19 cellular contexts compared by ENCODE assay signal in the genomic region with DNA sequence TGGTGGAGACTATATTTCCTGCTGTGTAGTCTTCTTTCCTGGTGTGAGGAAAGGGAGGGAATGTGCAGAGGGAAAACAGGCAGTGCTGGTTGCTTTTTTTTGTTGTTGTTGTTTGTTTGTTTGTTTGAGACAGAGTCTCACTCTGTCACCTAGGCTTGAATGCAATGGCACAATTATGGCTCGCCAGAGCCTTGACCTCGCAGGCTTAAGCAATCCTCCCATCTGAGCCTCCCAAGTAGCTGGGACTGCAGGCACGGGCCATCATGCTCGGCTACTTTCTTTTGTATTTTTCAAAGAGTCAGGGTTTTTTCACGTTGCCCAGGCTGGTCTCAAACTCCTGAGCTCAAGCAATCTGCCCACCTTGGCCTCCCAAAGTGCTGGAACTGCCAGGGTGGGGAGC.
"Had no signal": no experiment of that assay in that cellular context is flagged by ENCODE, and none has a peak within 500 bp of the region (broad histone marks: within the 10 kb centered on the region; RNA-seq: fewer than 3 reads in every experiment).

No MANE protein-coding gene starts in this region.

- H3K27me3 Mint-ChIP-seq: progenitor cell of endocrine pancreas had no signal

- H3K9me3 ChIP-seq: left ventricle myocardium inferior, mucosa of descending colon, neutrophil, right atrium auricular region, right lobe of liver, stomach, testis, thyroid gland, transverse colon, upper lobe of right lung had no signal

- H3K4me1 ChIP-seq: parathyroid adenoma, testis had no signal

- H3K27me3 ChIP-seq: heart left ventricle, neutrophil, right atrium auricular region, right lobe of liver, stomach, testis, thyroid gland, transverse colon, upper lobe of right lung had no signal

- H3K36me3 ChIP-seq: heart left ventricle, neutrophil, right atrium auricular region, right lobe of liver, thyroid gland, transverse colon, upper lobe of right lung had no signal

- H3K27ac Mint-ChIP-seq: immature natural killer cell; nephron; stimulated activated naive B cell treated with anti-CD40 and anti-IgM and Interleukin-4, amounts not matched to agents 10 μg/mL and 1 μg/mL and 100 μg/mL, for 72 hours had no signal

- H3K9ac ChIP-seq: parathyroid adenoma had no signal

- H3K9me3 Mint-ChIP-seq: immature natural killer cell; naive thymus-derived CD8-positive, alpha-beta T cell had no signal

- H3K4me3 Mint-ChIP-seq: immature natural killer cell; nephron; neural crest cell; stimulated activated naive B cell treated with anti-CD40 and anti-IgM and Interleukin-4, amounts not matched to agents 10 μg/mL and 1 μg/mL and 100 μg/mL, for 72 hours had no signal

- H3K4me3 ChIP-seq: heart left ventricle, left ventricle myocardium inferior, lung, mucosa of descending colon, right atrium auricular region, right lobe of liver, stomach, testis, thyroid gland, transverse colon, upper lobe of right lung had no signal

- H3K79me2 ChIP-seq: parathyroid adenoma had no signal

- H3K27ac ChIP-seq: heart left ventricle, left ventricle myocardium inferior, neutrophil, parathyroid adenoma, right atrium auricular region, right lobe of liver, stomach, testis, thyroid gland, transverse colon, upper lobe of right lung had no signal

- H3K36me3 Mint-ChIP-seq: stimulated activated naive B cell treated with anti-CD40 and anti-IgM and Interleukin-4, amounts not matched to agents 10 μg/mL and 1 μg/mL and 100 μg/mL, for 72 hours had no signal
